8 cellular contexts compared by ENCODE assay signal in genomic region chr20:25196701-25197120, GRCh38.
DNase-seq lines count a peak whose midpoint lies in the region; ATAC-seq and TF ChIP-seq lines count a peak whose summit lies in the region.

No MANE protein-coding gene starts in this region.

- H3K4me2 ChIP-seq in DND-41 (ENCODE audit: insufficient read depth, low read length) = peak overlapping the region; percentile 98

- H3K4me1 ChIP-seq in DND-41 (ENCODE audit: insufficient read depth, low read length) (peaks cover 40% of the 10 kb centered on the region), mucosa of stomach (ENCODE audit: control insufficient read depth, insufficient read depth, low read length) (peaks cover 17% of the 10 kb centered on the region)

- in situ Hi-C loops in brain microvascular endothelial cell (cut with HindIII; ENCODE audit: low pct_ligation_motif_present, low sequenced_read_pairs) = no loop called here

- H4K20me1 ChIP-seq in DND-41 (ENCODE audit: insufficient read depth, low read length) = peaks cover 18% of the 10 kb centered on the region; the same call in 1 of the 2 replicates

- ATAC-seq in DND-41 (ENCODE audit: insufficient read depth, low read depth) = no peak
- ATAC-seq in GM19035 (IDR thresholded peaks at IDR 0.05; ENCODE audit: unreplicated experiment) = no peak

- TF ChIP-seq POLR2A in NB4 (IDR thresholded peaks at IDR 0.05; ENCODE audit: extremely low read depth, insufficient read length) = no peak

- H3K4me3 ChIP-seq in DND-41 (ENCODE audit: low read depth in 1 of 2, low read length in 2 of 2) (peak overlapping the region in 1 of 2 experiments; percentile 91; a peak in 3 of 4 replicates), NB4 (ENCODE audit: low read depth, low read length) (peak overlapping the region; percentile 81), brain microvascular endothelial cell (ENCODE audit: low read depth, low read length) (peak overlapping the region; percentile 86), mucosa of stomach (ENCODE audit: low read length) (peak overlapping the region; percentile 80)

- H3K9ac ChIP-seq in DND-41 (ENCODE audit: low read depth, low read length) (peak overlapping the region; percentile 96), mucosa of stomach (ENCODE audit: low read length) (peak overlapping the region; percentile 87)

- H2AFZ ChIP-seq in DND-41 (ENCODE audit: low read depth, low read length) = peak overlapping the region; percentile 95

- no peaks in the 10 kb centered on the region for H3K27me3 ChIP-seq in DND-41 (ENCODE audit: insufficient read depth, low read length, poor library complexity)
- H3K27me3 ChIP-seq in brain microvascular endothelial cell (replicated peaks) = no peaks in the 10 kb centered on the region
- H3K27me3 ChIP-seq in mucosa of stomach (ENCODE audit: control insufficient read depth, insufficient read depth, low read length) = no peaks in the 10 kb centered on the region

- DNase-seq in DND-41 = peak; percentile 14
- no peak for DNase-seq in NB4 (ENCODE audit: low read depth)
- DNase-seq in brain microvascular endothelial cell = no peak
- DNase-seq in globus pallidus (ENCODE audit: low spot score) = no peak
- DNase-seq in kidney tubule cell (ENCODE audit: low spot score) = no peak
- DNase-seq in NK-92 treated with Interleukin-12 subunit alpha and Interleukin-12 subunit beta, amount 100 ng/mL, for 24 hours (lab: John Stamatoyannopoulos, UW) = no peak

- H3K36me3 ChIP-seq in DND-41 (ENCODE audit: insufficient read depth, low read length) = peaks cover 9% of the 10 kb centered on the region
- H3K36me3 ChIP-seq in brain microvascular endothelial cell (replicated peaks) = no peaks in the 10 kb centered on the region
- H3K36me3 ChIP-seq in mucosa of stomach (ENCODE audit: control insufficient read depth, insufficient read depth, low read length) = no peaks in the 10 kb centered on the region

- H3K9me3 ChIP-seq in DND-41 (ENCODE audit: insufficient read depth, low read length, severe bottlenecking) (no peaks in the 10 kb centered on the region), mucosa of stomach (ENCODE audit: control insufficient read depth, low read length) (no peaks in the 10 kb centered on the region)

- TF ChIP-seq CTCF in DND-41 (IDR thresholded peaks at IDR 0.05; ENCODE audit: borderline replicate concordance, extremely low read depth, low read length, poor library complexity, severe bottlenecking) (no peak), NB4 (IDR thresholded peaks at IDR 0.05; ENCODE audit: low read depth, low read length) (no peak), brain microvascular endothelial cell (IDR thresholded peaks at IDR 0.05; ENCODE audit: low read depth, low read length, missing control alignments) (no peak)

- H3K79me2 ChIP-seq in DND-41 (ENCODE audit: insufficient read depth, low read length) = peaks cover 58% of the 10 kb centered on the region

- H3K27ac ChIP-seq in DND-41 (ENCODE audit: low read length) (peak overlapping the region; percentile 84), brain microvascular endothelial cell (no peak overlapping the region)
